Comparison of ENCODE assay signal across 15 cellular contexts in genomic region chr16:2386990-2387389, GRCh38. TPM values are rescaled to one million over a fixed set of nuclear protein-coding genes. Genes with fewer than 3 reads are reported as not detected.
DNase-seq lines count a peak whose midpoint lies in the region; ATAC-seq, FAIRE-seq and TF ChIP-seq lines count a peak whose summit lies in the region.
"Had no signal": no experiment of that assay in that cellular context is flagged by ENCODE, and none has a peak within 500 bp of the region (broad histone marks: within the 10 kb centered on the region; RNA-seq: fewer than 3 reads in every experiment).

No MANE protein-coding gene starts in this region.

- TF ChIP-seq POLR2A in K562 (conservative IDR thresholded peaks at IDR 0.05) = no peak

- peaks cover 0 to 3% of the 10 kb centered on the region in 2 experiments; a peak in 1 of 5 replicates for H3K4me1 ChIP-seq in K562 (replicated peaks in 1 of 2; ENCODE audit: control insufficient read depth in 2 of 2, insufficient read depth in 2 of 2, low read length in 2 of 2)
- H3K4me1 ChIP-seq: gastrocnemius medialis had no signal

- TF ChIP-seq EP300 in K562 (IDR thresholded peaks at IDR 0.05; ENCODE audit: low read length) = no peak

- TF ChIP-seq CTCF in GM12864 (IDR thresholded peaks at IDR 0.05; ENCODE audit: low read depth, low read length, missing control alignments) (peak; percentile 29), K562 (IDR thresholded peaks at IDR 0.05 in 2 of 3, conservative IDR thresholded peaks at IDR 0.05 in 1 of 3; ENCODE audit: insufficient read depth in 2 of 3, low read depth in 1 of 3, low read length in 3 of 3) (peak; percentile 15 to 39 (median 29); a peak in 4 of 6 replicates)

- in situ Hi-C loops in K562 (cut with MboI) = no loop called here

- WGBS in K562 (ENCODE audit: insufficient coverage, low coverage, missing lambda C conversion rate) = 16% methylated on average over 3 of the region's 3 CpGs

- FAIRE-seq in K562 (lab: Jason Lieb, UNC) = peak; percentile 65
- FAIRE-seq: H54, pancreas had no signal

- no peaks in the 10 kb centered on the region for H3K36me3 ChIP-seq in K562 (ENCODE audit: control insufficient read depth, insufficient read depth, low read length)
- H3K36me3 ChIP-seq: gastrocnemius medialis, pancreas had no signal

- H3K9ac ChIP-seq in K562 (ENCODE audit: insufficient read depth in 1 of 2, low read depth in 2 of 2, low read length in 2 of 2) = no peak overlapping the region

- peak; percentile 69; the same call in 2 of the 3 replicates for ATAC-seq in K562
- ATAC-seq: gastrocnemius medialis; pancreas; stimulated activated memory B cell treated with anti-CD40 and anti-IgM and Interleukin-4, amounts not matched to agents 10 μg/mL and 1 μg/mL and 100 μg/mL, for 72 hours had no signal

- H3K4me3 ChIP-seq in GM12864 (ENCODE audit: low read depth, low read length) (no peak overlapping the region), K562 (no peak overlapping the region)
- H3K4me3 ChIP-seq: gastrocnemius medialis, pancreas had no signal

- no peaks in the 10 kb centered on the region for H3K79me2 ChIP-seq in K562 (ENCODE audit: control insufficient read depth, insufficient read depth, low read length)

- intact Hi-C loops in K562 (cut with micrococcal nuclease) = no loop called here

- DNase-seq in GM12864 (ENCODE audit: low read depth) (no peak), NCI-H146 (lab: John Stamatoyannopoulos, UW) (peak; percentile 76), K562 (ENCODE audit: extremely low read depth in 1 of 4, low spot score in 3 of 4) (no peak), lung microvascular endothelial cell (ENCODE audit: low read depth in 2 of 2) (peak; percentile 13 to 17), NOMO-1 treated with DMSO at 0.1 percent for 48 hours (lab: John Stamatoyannopoulos, UW; ENCODE audit: unreplicated experiment) (no peak), NOMO-1 (lab: John Stamatoyannopoulos, UW; ENCODE audit: unreplicated experiment in 2 of 2) (no peak), medulla oblongata (ENCODE audit: extremely low spot score) (no peak)
- DNase-seq in stimulated activated CD4-positive, alpha-beta T cell treated with anti-CD3 and anti-CD28 coated beads, Interleukin-12 subunit alpha, Interleukin-12 subunit beta, amount 100 ng/mL, for 4 hours = no peak
- DNase-seq: activated CD4-positive, alpha-beta T cell treated with anti-CD3 and anti-CD28 coated beads, Interleukin-2, amount 50 U/mL, for 4 hours; activated naive CD4-positive, alpha-beta T cell; CD8-positive, alpha-beta memory T cell; gastrocnemius medialis; pancreas had no signal

- BruUV-seq in K562 (replicated peaks; lab: Mats Ljungman, UMichigan) = no TSS peak

- POLR2A ChIA-PET in K562 (lab: Yijun Ruan, JAX) = no interaction called here

- CTCF ChIA-PET in K562 (lab: Yijun Ruan, JAX; ENCODE audit: low intra/inter-chr PET ratio) = no interaction called here

- TF ChIP-seq RAD21 in K562 (CRISPR knock-in tag; conservative IDR thresholded peaks at IDR 0.05 in 1 of 2, IDR thresholded peaks at IDR 0.05 in 1 of 2) = no peak

- H3K4me2 ChIP-seq in K562 (ENCODE audit: insufficient read depth, low read length) = no peak overlapping the region

- no peaks in the 10 kb centered on the region for H3K27me3 ChIP-seq in K562 (ENCODE audit: control insufficient read depth in 2 of 2, insufficient read depth in 2 of 2, low read length in 2 of 2)
- H3K27me3 ChIP-seq: gastrocnemius medialis, pancreas had no signal

- H3K9me3 ChIP-seq in K562 (replicated peaks; ENCODE audit: control insufficient read depth, insufficient read depth, low read depth, low read length) = no peaks in the 10 kb centered on the region
- H3K9me3 ChIP-seq: gastrocnemius medialis, pancreas had no signal

- no peaks in the 10 kb centered on the region for H4K20me1 ChIP-seq in K562 (replicated peaks; ENCODE audit: control insufficient read depth, insufficient read depth, low read length)

- no peak overlapping the region for H2AFZ ChIP-seq in K562 (ENCODE audit: low read depth, low read length)

- no peaks in the 10 kb centered on the region for H3K9me1 ChIP-seq in K562 (ENCODE audit: control insufficient read depth, insufficient read depth, low read length)

- no peak overlapping the region for H3K27ac ChIP-seq in K562 (ENCODE audit: extremely low read depth, low read depth, low read length)
- H3K27ac ChIP-seq: gastrocnemius medialis had no signal

TF ChIP-seq in K562, 482 proteins besides CTCF, POLR2A, EP300 and RAD21:
- no peak for TF ChIP-seq TRIM24 (IDR thresholded peaks at IDR 0.05)
- no peak for TF ChIP-seq JUN (IDR thresholded peaks at IDR 0.05; ENCODE audit: borderline replicate concordance, low read depth, low read length)
- no peak for TF ChIP-seq JUN (CRISPR knock-in tag; IDR thresholded peaks at IDR 0.05; ENCODE audit: borderline replicate concordance)
- TF ChIP-seq HES1 (IDR thresholded peaks at IDR 0.05; ENCODE audit: low read depth) = no peak
- no peak for TF ChIP-seq TAF9B (IDR thresholded peaks at IDR 0.05; ENCODE audit: partially characterized antibody)
- TF ChIP-seq ARID2 (IDR thresholded peaks at IDR 0.05) = no peak
- TF ChIP-seq NEUROD1 (IDR thresholded peaks at IDR 0.05; ENCODE audit: borderline replicate concordance, low read depth, low read length, partially characterized antibody) = no peak
- TF ChIP-seq YBX1 (IDR thresholded peaks at IDR 0.05) = no peak
- no peak for TF ChIP-seq RBM14 (IDR thresholded peaks at IDR 0.05; ENCODE audit: borderline replicate concordance, insufficient read depth, low read depth, low read length)
- TF ChIP-seq ZNF134 (CRISPR knock-in tag; conservative IDR thresholded peaks at IDR 0.05) = no peak
- TF ChIP-seq ILK (tag; IDR thresholded peaks at IDR 0.05; ENCODE audit: borderline replicate concordance, low read depth) = no peak
- no peak for TF ChIP-seq ZNF212 (CRISPR knock-in tag; IDR thresholded peaks at IDR 0.05)

RNA-seq across cellular contexts. Expression of gene CCNF, which starts 42.3 kb away (rescaled TPM):
- total RNA-seq in K562 (2011; cell fraction: chromatin; rRNA removed; ENCODE audit: low replicate concordance) = 85.7 and 196 TPM in 2 replicates
- total RNA-seq in K562 (2011; cell fraction: nucleolus; rRNA removed) = 118 and 124 TPM in 2 replicates
- total RNA-seq in K562 (2011; cell fraction: nucleoplasm; rRNA removed) = 119 and 147 TPM in 2 replicates
- total RNA-seq in K562 (2014; rRNA removed) (46.2 and 66.4 TPM in 2 replicates), K562 (2014; rRNA removed; fragmentation: Illumina TruSeq; extraction: Trizol) (26.2 and 29.5 TPM in 2 replicates), K562 (2015; rRNA removed; fragmentation: Illumina TruSeq; extraction: Trizol) (34.2 and 36.9 TPM in 2 replicates), K562 (2021) (62.9 and 70.1 TPM in 2 replicates), lung microvascular endothelial cell (7.7 and 15.0 TPM in 2 replicates)
- polyA plus RNA-seq in K562 (2011; rRNA removed) (18.5 and 18.8 TPM in 2 replicates), K562 (2014; fragmentation: Illumina TruSeq; extraction: Trizol) (30.8 and 43.5 TPM in 2 replicates), K562 (2014; fragmentation: Nextera tagmentation; extraction: Ambion mirVana) (1 to 10 TPM; 4.1 to 5.4 TPM), K562 (2014; rRNA removed) (24.6 and 28.5 TPM in 2 replicates)
- polyA plus RNA-seq in K562 (2011; cell fraction: cytosol; rRNA removed) = 23.2 and 35.3 TPM in 2 replicates
- polyA plus RNA-seq in K562 (2011; cell fraction: nucleus; rRNA removed) = 34.8 and 58.2 TPM in 2 replicates
- polyA plus RNA-seq in K562 (2012) = 35.0 and 35.7 TPM in 2 replicates
- polyA minus RNA-seq in K562 (2011; rRNA and poly(A)+ RNA removed) = 39.0 and 67.5 TPM in 2 replicates
- polyA minus RNA-seq in K562 (2011; cell fraction: cytosol; rRNA and poly(A)+ RNA removed) = 65.5 and 70.9 TPM in 2 replicates
- 35.1 and 42.3 TPM in 2 replicates for polyA minus RNA-seq in K562 (2011; cell fraction: nucleus; rRNA and poly(A)+ RNA removed)

RNA-seq across cellular contexts. Expression of gene ABCA3, which starts 46.5 kb away (rescaled TPM):
- 40.2 and 114 TPM in 2 replicates for total RNA-seq in K562 (2011; cell fraction: chromatin; rRNA removed; ENCODE audit: low replicate concordance)
- 54.3 and 65.4 TPM in 2 replicates for total RNA-seq in K562 (2011; cell fraction: nucleolus; rRNA removed)
- 51.5 and 63.2 TPM in 2 replicates for total RNA-seq in K562 (2011; cell fraction: nucleoplasm; rRNA removed)
- total RNA-seq in K562 (2014; rRNA removed) = 6.9 and 11.0 TPM in 2 replicates
- total RNA-seq in K562 (2014; rRNA removed; fragmentation: Illumina TruSeq; extraction: Trizol) = 4.9 and 6.8 TPM in 2 replicates
- 5.6 and 6.1 TPM in 2 replicates for total RNA-seq in K562 (2015; rRNA removed; fragmentation: Illumina TruSeq; extraction: Trizol)
- total RNA-seq in K562 (2021) = 22.3 and 23.7 TPM in 2 replicates
- polyA plus RNA-seq in K562 (2011; rRNA removed) = 9.2 and 15.1 TPM in 2 replicates
- polyA plus RNA-seq in K562 (2011; cell fraction: cytosol; rRNA removed) = 8.2 and 11.8 TPM in 2 replicates
- polyA plus RNA-seq in K562 (2011; cell fraction: nucleus; rRNA removed) = 36.8 and 72.7 TPM in 2 replicates
- polyA plus RNA-seq in K562 (2012) = 12.0 and 19.4 TPM in 2 replicates
- 15.4 and 18.8 TPM in 2 replicates for polyA plus RNA-seq in K562 (2014; fragmentation: Illumina TruSeq; extraction: Trizol)
- under 1 TPM; 0.66 to 0.81 TPM for polyA plus RNA-seq in K562 (2014; fragmentation: Nextera tagmentation; extraction: Ambion mirVana)
- 11.7 and 13.9 TPM in 2 replicates for polyA plus RNA-seq in K562 (2014; rRNA removed)
- polyA minus RNA-seq in K562 (2011; rRNA and poly(A)+ RNA removed) = 7.5 and 9.7 TPM in 2 replicates
- 12.4 and 14.4 TPM in 2 replicates for polyA minus RNA-seq in K562 (2011; cell fraction: cytosol; rRNA and poly(A)+ RNA removed)
- 10.1 and 11.4 TPM in 2 replicates for polyA minus RNA-seq in K562 (2011; cell fraction: nucleus; rRNA and poly(A)+ RNA removed)
- total RNA-seq in lung microvascular endothelial cell = 20.3 and 30.2 TPM in 2 replicates

Comparison
In these comparisons a context has a peak if more than half of its experiments do, and no peak if none do; other contexts are left out.
1. DNase-seq: peak in NCI-H146 (single experiment) and lung microvascular endothelial cell (2 of 2); none in GM12864 (single experiment), K562 (0 of 4), NOMO-1 treated with DMSO at 0.1 percent for 48 hours (single experiment), stimulated activated CD4-positive, alpha-beta T cell treated with anti-CD3 and anti-CD28 coated beads, Interleukin-12 subunit alpha, Interleukin-12 subunit beta, amount 100 ng/mL, for 4 hours (single experiment), NOMO-1 (0 of 2) and medulla oblongata (single experiment).